ENCODE assay signal across 8 cellular contexts in genomic region chr22:45994516-45995404, GRCh38. TPM values are rescaled to one million over a fixed set of nuclear protein-coding genes. Genes with fewer than 3 reads are reported as not detected.
DNase-seq lines count a peak whose midpoint lies in the region; ATAC-seq and TF ChIP-seq lines count a peak whose summit lies in the region.

No MANE protein-coding gene starts in this region.

- H3K27me3 Mint-ChIP-seq in activated CD8-positive, alpha-beta T cell treated with anti-CD3 and anti-CD28 coated beads for 36 hours: peaks cover 2% of the 10 kb centered on the region

- H3K4me3 Mint-ChIP-seq in activated CD8-positive, alpha-beta T cell treated with anti-CD3 and anti-CD28 coated beads for 36 hours: no peak overlapping the region

- no peaks in the 10 kb centered on the region for H3K4me1 Mint-ChIP-seq in activated CD8-positive, alpha-beta T cell treated with anti-CD3 and anti-CD28 coated beads for 36 hours (ENCODE audit: low read depth)

- peak; percentile 81 for ATAC-seq in activated CD8-positive, alpha-beta T cell treated with anti-CD3 and anti-CD28 coated beads for 36 hours
- ATAC-seq in mucosa of descending colon: peak; percentile 79
- ATAC-seq in GM18519 (IDR thresholded peaks at IDR 0.05; ENCODE audit: low FRiP score, unreplicated experiment): no peak

- peak; percentile 74 for DNase-seq in NCI-H2227 (lab: John Stamatoyannopoulos, UW; ENCODE audit: unreplicated experiment)
- DNase-seq in NCI-H2227 treated with DMSO at 0.1 percent for 48 hours (lab: John Stamatoyannopoulos, UW): no peak
- peak; percentile 32 for DNase-seq in NCI-H2171 treated with DMSO at 0.1 percent for 48 hours (lab: John Stamatoyannopoulos, UW)
- peak; percentile 83 for DNase-seq in activated CD8-positive, alpha-beta T cell treated with anti-CD3 and anti-CD28 coated beads for 36 hours
- DNase-seq in effector memory CD4-positive, alpha-beta T cell: peak; percentile 46 to 70 (median 67)
- DNase-seq in mucosa of descending colon: peak; percentile 84 to 91 (median 85)
- DNase-seq in stimulated activated CD8-positive, alpha-beta memory T cell treated with anti-CD3 and anti-CD28 coated beads, Interleukin-4, amount 100 ng/mL, for 48 hours: peak; percentile 97

- H3K4me1 ChIP-seq in effector memory CD4-positive, alpha-beta T cell (ENCODE audit: control insufficient read depth, insufficient read depth, low read length, poor library complexity, severe bottlenecking): peaks cover 2% of the 10 kb centered on the region
- H3K4me1 ChIP-seq in mucosa of descending colon (ENCODE audit: low read depth): peaks cover 19% of the 10 kb centered on the region

- no peaks in the 10 kb centered on the region for H3K36me3 Mint-ChIP-seq in activated CD8-positive, alpha-beta T cell treated with anti-CD3 and anti-CD28 coated beads for 36 hours (ENCODE audit: low read depth)

- no peaks in the 10 kb centered on the region for H3K9me3 Mint-ChIP-seq in activated CD8-positive, alpha-beta T cell treated with anti-CD3 and anti-CD28 coated beads for 36 hours

- H3K4me3 ChIP-seq in effector memory CD4-positive, alpha-beta T cell (ENCODE audit: insufficient read depth, low read depth, low read length, poor library complexity, severe bottlenecking): no peak overlapping the region
- H3K4me3 ChIP-seq in mucosa of descending colon: no peak overlapping the region

- no peak overlapping the region for H3K27ac Mint-ChIP-seq in activated CD8-positive, alpha-beta T cell treated with anti-CD3 and anti-CD28 coated beads for 36 hours

- H3K9me3 ChIP-seq in effector memory CD4-positive, alpha-beta T cell (ENCODE audit: control insufficient read depth, low read length): no peaks in the 10 kb centered on the region
- no peaks in the 10 kb centered on the region for H3K9me3 ChIP-seq in mucosa of descending colon

- TF ChIP-seq CTCF in activated CD8-positive, alpha-beta T cell treated with anti-CD3 and anti-CD28 coated beads for 36 hours (IDR thresholded peaks at IDR 0.05): peak; percentile 96
- peak; percentile 98 for TF ChIP-seq CTCF in mucosa of descending colon (IDR thresholded peaks at IDR 0.05)

- CTCF ChIA-PET in activated CD8-positive, alpha-beta T cell treated with anti-CD3 and anti-CD28 coated beads for 36 hours (lab: Charles Lee): interaction anchor here (0.6 to 4.8 kb wide), 20 partner anchors 9 to 321 kb away, joined by 3 to 78 read pairs (median 4); partner anchors contain the start of gene GTSE1

- no peaks in the 10 kb centered on the region for H3K36me3 ChIP-seq in effector memory CD4-positive, alpha-beta T cell (ENCODE audit: control insufficient read depth, insufficient read depth, low read length)
- H3K36me3 ChIP-seq in mucosa of descending colon (ENCODE audit: low read depth): no peaks in the 10 kb centered on the region

- intact Hi-C loops in activated CD8-positive, alpha-beta T cell treated with anti-CD3 and anti-CD28 coated beads for 36 hours (cut with micrococcal nuclease): loop anchor here (2.0 kb wide), 1 partner anchor 120 kb away; no protein-coding TSS in a partner anchor
- intact Hi-C loops in mucosa of descending colon (cut with DNase I, micrococcal nuclease): loop anchor here (10.0 kb wide), 2 partner anchors 300 to 320 kb away; partner anchors contain the start of gene GTSE1 (in 1 of the 2)

- H3K27me3 ChIP-seq in effector memory CD4-positive, alpha-beta T cell (replicated peaks; ENCODE audit: control insufficient read depth, insufficient read depth, low read length, poor library complexity, severe bottlenecking): no peaks in the 10 kb centered on the region

- POLR2A ChIA-PET in activated CD8-positive, alpha-beta T cell treated with anti-CD3 and anti-CD28 coated beads for 36 hours (lab: Charles Lee): interaction anchor here (1.1 to 2.2 kb wide), 4 partner anchors 12 to 122 kb away, joined by 3 to 7 read pairs (median 5); no protein-coding TSS in a partner anchor

- no peak overlapping the region for H3K27ac ChIP-seq in effector memory CD4-positive, alpha-beta T cell (ENCODE audit: insufficient read depth, low read length, poor library complexity, severe bottlenecking)

RNA-seq across cellular contexts. Expression of gene WNT7B, which starts 17.8 kb away (rescaled TPM):
- total RNA-seq in activated CD8-positive, alpha-beta T cell treated with anti-CD3 and anti-CD28 coated beads for 36 hours: not detected
- total RNA-seq in mucosa of descending colon: not detected
